In genomic region chr14:69685217-69685616, GRCh38 we compare ENCODE assay signal across 8 cellular contexts.
A peak's percentile ranks its signal among the peaks of the same experiment; 100 is the strongest.
DNase-seq lines count a peak whose midpoint lies in the region; ATAC-seq, FAIRE-seq and TF ChIP-seq lines count a peak whose summit lies in the region.

No MANE protein-coding gene starts in this region.

- peaks cover 9% of the 10 kb centered on the region for H3K36me3 Mint-ChIP-seq in endothelial cell (ENCODE audit: low read depth, unreplicated experiment)

- no peaks in the 10 kb centered on the region for H3K9me3 Mint-ChIP-seq in endothelial cell (ENCODE audit: unreplicated experiment)

- peaks cover 3% of the 10 kb centered on the region for H3K27me3 Mint-ChIP-seq in endothelial cell (ENCODE audit: unreplicated experiment)

- no peak for ATAC-seq in GM21529 (IDR thresholded peaks at IDR 0.05; ENCODE audit: unreplicated experiment)

- H3K27ac Mint-ChIP-seq in endothelial cell (ENCODE audit: unreplicated experiment), result no peak overlapping the region

- no peak for FAIRE-seq in D721Med (lab: Jason Lieb, UNC)

- no peak overlapping the region for H3K4me3 Mint-ChIP-seq in endothelial cell (ENCODE audit: unreplicated experiment)

- DNase-seq in activated T-cell treated with anti-CD3 and anti-CD28 coated beads for 24 hours (ENCODE audit: low read depth), result peak; percentile 75
- no peak for DNase-seq in activated T-cell treated with anti-CD3 and anti-CD28 coated beads, Interleukin-2, amount 50 U/mL, for 1 hour
- DNase-seq in activated CD8-positive, alpha-beta memory T cell treated with anti-CD3 and anti-CD28 coated beads for 24 hours, result peak; percentile 79
- DNase-seq in iris pigment epithelial cell (ENCODE audit: low read depth), result peak; percentile 83
- peak; percentile 22 to 34 for DNase-seq in stimulated activated CD8-positive, alpha-beta memory T cell treated with anti-CD3 and anti-CD28 coated beads, Interleukin-4, amount 100 ng/mL, for 4 hours (ENCODE audit: low read depth in 2 of 2, low spot score in 1 of 2)
- DNase-seq in endothelial cell (ENCODE audit: low spot score), result no peak
- DNase-seq in D721Med (ENCODE audit: insufficient read length, low spot score), result no peak

- H3K4me1 Mint-ChIP-seq in endothelial cell (ENCODE audit: unreplicated experiment), result peaks cover 32% of the 10 kb centered on the region

- TF ChIP-seq CTCF in endothelial cell (IDR thresholded peaks at IDR 0.05; ENCODE audit: unreplicated experiment) (no peak), D721Med (IDR thresholded peaks at IDR 0.05; ENCODE audit: insufficient read depth, missing control alignments) (no peak)

Comparison
In these comparisons a context has a peak if more than half of its experiments do, and no peak if none do; other contexts are left out.
1. DNase-seq: peak in activated T-cell treated with anti-CD3 and anti-CD28 coated beads for 24 hours (single experiment), activated CD8-positive, alpha-beta memory T cell treated with anti-CD3 and anti-CD28 coated beads for 24 hours (single experiment), iris pigment epithelial cell (single experiment) and stimulated activated CD8-positive, alpha-beta memory T cell treated with anti-CD3 and anti-CD28 coated beads, Interleukin-4, amount 100 ng/mL, for 4 hours (2 of 2); none in activated T-cell treated with anti-CD3 and anti-CD28 coated beads, Interleukin-2, amount 50 U/mL, for 1 hour (single experiment), endothelial cell (single experiment) and D721Med (single experiment).